ENCODE assay signal across 1 cellular context in the genomic region with DNA sequence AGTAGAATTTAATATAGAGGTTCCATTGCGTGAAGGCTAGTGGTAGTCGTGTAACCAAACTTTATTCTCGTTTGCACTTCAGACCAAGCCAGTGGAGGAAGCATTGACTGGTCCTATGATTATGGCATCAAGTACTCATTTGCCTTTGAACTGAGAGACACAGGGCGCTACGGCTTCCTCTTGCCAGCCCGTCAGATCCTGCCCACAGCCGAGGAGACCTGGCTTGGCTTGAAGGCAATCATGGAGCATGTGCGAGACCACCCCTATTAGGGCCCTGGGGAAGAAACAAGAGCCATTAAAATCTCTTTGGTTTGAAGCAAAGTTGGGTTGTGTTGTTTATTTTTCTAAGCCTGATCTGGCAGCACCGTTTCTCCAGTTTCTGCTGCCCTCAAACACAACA.
TF ChIP-seq lines count a peak whose summit lies in the region.

No MANE protein-coding gene starts in this region.

TF ChIP-seq in HCT116, 20 proteins besides CTCF, POLR2A, EP300 and RAD21:
- TF ChIP-seq, protein P1, sequence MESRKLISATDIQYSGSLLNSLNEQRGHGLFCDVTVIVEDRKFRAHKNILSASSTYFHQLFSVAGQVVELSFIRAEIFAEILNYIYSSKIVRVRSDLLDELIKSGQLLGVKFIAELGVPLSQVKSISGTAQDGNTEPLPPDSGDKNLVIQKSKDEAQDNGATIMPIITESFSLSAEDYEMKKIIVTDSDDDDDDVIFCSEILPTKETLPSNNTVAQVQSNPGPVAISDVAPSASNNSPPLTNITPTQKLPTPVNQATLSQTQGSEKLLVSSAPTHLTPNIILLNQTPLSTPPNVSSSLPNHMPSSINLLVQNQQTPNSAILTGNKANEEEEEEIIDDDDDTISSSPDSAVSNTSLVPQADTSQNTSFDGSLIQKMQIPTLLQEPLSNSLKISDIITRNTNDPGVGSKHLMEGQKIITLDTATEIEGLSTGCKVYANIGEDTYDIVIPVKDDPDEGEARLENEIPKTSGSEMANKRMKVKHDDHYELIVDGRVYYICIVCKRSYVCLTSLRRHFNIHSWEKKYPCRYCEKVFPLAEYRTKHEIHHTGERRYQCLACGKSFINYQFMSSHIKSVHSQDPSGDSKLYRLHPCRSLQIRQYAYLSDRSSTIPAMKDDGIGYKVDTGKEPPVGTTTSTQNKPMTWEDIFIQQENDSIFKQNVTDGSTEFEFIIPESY (IDR thresholded peaks at IDR 0.05; ENCODE audit: extremely low read depth, insufficient replicate concordance, low read length) = no peak
- no peak for TF ChIP-seq POLR2AphosphoS5 (IDR thresholded peaks at IDR 0.05; ENCODE audit: low read depth, low read length)
- no peak for TF ChIP-seq SRF (IDR thresholded peaks at IDR 0.05; ENCODE audit: low read depth)
- no peak for TF ChIP-seq SIN3A (IDR thresholded peaks at IDR 0.05; ENCODE audit: low read depth)
- TF ChIP-seq TCF7L2 (IDR thresholded peaks at IDR 0.05; ENCODE audit: borderline replicate concordance, extremely low read depth, insufficient read depth, insufficient read length) = no peak
- TF ChIP-seq EZH2 (IDR thresholded peaks at IDR 0.05) = no peak
- no peak for TF ChIP-seq ELF1 (IDR thresholded peaks at IDR 0.05; ENCODE audit: borderline replicate concordance, low read depth)
- no peak for TF ChIP-seq CBX3 (IDR thresholded peaks at IDR 0.05; ENCODE audit: low read depth)
- TF ChIP-seq CEBPB (IDR thresholded peaks at IDR 0.05; ENCODE audit: low read depth) = no peak
- no peak for TF ChIP-seq EZH2phosphoT487 (IDR thresholded peaks at IDR 0.05; ENCODE audit: borderline replicate concordance)
- TF ChIP-seq FOSL1 (IDR thresholded peaks at IDR 0.05; ENCODE audit: low read depth) = no peak
- no peak for TF ChIP-seq ZFX (IDR thresholded peaks at IDR 0.05)
- TF ChIP-seq, protein P2, sequence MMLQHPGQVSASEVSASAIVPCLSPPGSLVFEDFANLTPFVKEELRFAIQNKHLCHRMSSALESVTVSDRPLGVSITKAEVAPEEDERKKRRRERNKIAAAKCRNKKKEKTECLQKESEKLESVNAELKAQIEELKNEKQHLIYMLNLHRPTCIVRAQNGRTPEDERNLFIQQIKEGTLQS (IDR thresholded peaks at IDR 0.05) = no peak
- TF ChIP-seq YY1 (IDR thresholded peaks at IDR 0.05; ENCODE audit: extremely low read depth, insufficient replicate concordance, low read depth, low read length) = no peak
- TF ChIP-seq SP1 (IDR thresholded peaks at IDR 0.05; ENCODE audit: low read depth) = no peak
